ENCODE assay signal across 1 cellular context in genomic region chr11:47983464-47984397, GRCh38.
TF ChIP-seq lines count a peak whose summit lies in the region.

No MANE protein-coding gene starts in this region.

TF ChIP-seq in K562, 482 proteins besides CTCF, POLR2A, EP300 and RAD21 (continued from another document and continues in another):
- TF ChIP-seq SMARCE1 (IDR thresholded peaks at IDR 0.05) (no peak), NR1H2 (CRISPR knock-in tag; IDR thresholded peaks at IDR 0.05) (no peak), NR0B1 (IDR thresholded peaks at IDR 0.05; ENCODE audit: partially characterized antibody) (no peak), ZNF592 (IDR thresholded peaks at IDR 0.05) (peak; percentile 28; the same call in 1 of the 2 replicates), TSHZ1 (CRISPR knock-in tag; IDR thresholded peaks at IDR 0.05) (no peak), BRCA1 (IDR thresholded peaks at IDR 0.05) (no peak), BRCA1 (CRISPR knock-in tag; IDR thresholded peaks at IDR 0.05) (no peak), ETV1 (tag; conservative IDR thresholded peaks at IDR 0.05; ENCODE audit: low read depth) (no peak), NELFE (IDR thresholded peaks at IDR 0.05; ENCODE audit: insufficient read depth, insufficient read length) (no peak), PTTG1 (tag; IDR thresholded peaks at IDR 0.05; ENCODE audit: low read depth) (no peak), ZKSCAN8 (CRISPR knock-in tag; IDR thresholded peaks at IDR 0.05) (no peak), C11orf30 (IDR thresholded peaks at IDR 0.05; ENCODE audit: low read depth) (peak; percentile 86), MAFK (IDR thresholded peaks at IDR 0.05; ENCODE audit: low read length) (peak; percentile 49; the same call in 1 of the 2 replicates), XRCC4 (IDR thresholded peaks at IDR 0.05; ENCODE audit: extremely low read depth, insufficient read depth, insufficient read length) (no peak), TCF7L2 (IDR thresholded peaks at IDR 0.05; ENCODE audit: low read depth, low read length) (no peak), TFAP4 (CRISPR knock-in tag; IDR thresholded peaks at IDR 0.05; ENCODE audit: borderline replicate concordance) (no peak), PATZ1 (CRISPR knock-in tag; IDR thresholded peaks at IDR 0.05; ENCODE audit: borderline replicate concordance) (no peak), COPS2 (conservative IDR thresholded peaks at IDR 0.05) (no peak), HSF4 (CRISPR knock-in tag; IDR thresholded peaks at IDR 0.05; ENCODE audit: borderline replicate concordance) (no peak), FOXJ3 (CRISPR knock-in tag; IDR thresholded peaks at IDR 0.05) (no peak), MEF2A (IDR thresholded peaks at IDR 0.05; ENCODE audit: control insufficient read depth, low read depth, low read length) (no peak), AFF4 (CRISPR knock-in tag; IDR thresholded peaks at IDR 0.05) (no peak), ZFP1 (CRISPR knock-in tag; IDR thresholded peaks at IDR 0.05) (no peak), ZNF165 (CRISPR knock-in tag; IDR thresholded peaks at IDR 0.05; ENCODE audit: borderline replicate concordance) (no peak), ZNF217 (CRISPR knock-in tag; IDR thresholded peaks at IDR 0.05) (no peak), PML (IDR thresholded peaks at IDR 0.05; ENCODE audit: low read length) (no peak), FUS (optimal IDR thresholded peaks at IDR 0.05; ENCODE audit: low read depth, low read length) (no peak), SMARCA4 (IDR thresholded peaks at IDR 0.05) (0 out of 2 replicates have a peak, but pooled peaks have one; percentile 10), ZNF316 (IDR thresholded peaks at IDR 0.05) (peak; percentile 88), ERF (CRISPR knock-in tag; IDR thresholded peaks at IDR 0.05) (no peak), THRB (CRISPR knock-in tag; conservative IDR thresholded peaks at IDR 0.05) (no peak), MAZ (CRISPR knock-in tag; conservative IDR thresholded peaks at IDR 0.05 in 1 of 2, IDR thresholded peaks at IDR 0.05 in 1 of 2) (no peak), TGIF2 (CRISPR knock-in tag; IDR thresholded peaks at IDR 0.05) (no peak), CBFA2T2 (conservative IDR thresholded peaks at IDR 0.05) (no peak), ZKSCAN1 (IDR thresholded peaks at IDR 0.05; ENCODE audit: low read depth, low read length) (peak; percentile 88), TAF7 (tag; IDR thresholded peaks at IDR 0.05) (no peak), MXI1 (IDR thresholded peaks at IDR 0.05; ENCODE audit: low read depth, low read length) (no peak), NR4A1 (CRISPR knock-in tag; IDR thresholded peaks at IDR 0.05) (no peak), NR4A1 (tag; IDR thresholded peaks at IDR 0.05) (no peak), ZNF707 (CRISPR knock-in tag; conservative IDR thresholded peaks at IDR 0.05) (no peak), ZNF717 (CRISPR knock-in tag; IDR thresholded peaks at IDR 0.05) (no peak), ZNF512 (tag; IDR thresholded peaks at IDR 0.05) (no peak), ZNF395 (CRISPR knock-in tag; IDR thresholded peaks at IDR 0.05) (peak; percentile 39; the same call in 1 of the 2 replicates), LARP7 (IDR thresholded peaks at IDR 0.05) (no peak), PHB (CRISPR knock-in tag; IDR thresholded peaks at IDR 0.05) (no peak), DPF2 (IDR thresholded peaks at IDR 0.05) (peak; percentile 42; the same call in 1 of the 2 replicates)
